In the genomic region with DNA sequence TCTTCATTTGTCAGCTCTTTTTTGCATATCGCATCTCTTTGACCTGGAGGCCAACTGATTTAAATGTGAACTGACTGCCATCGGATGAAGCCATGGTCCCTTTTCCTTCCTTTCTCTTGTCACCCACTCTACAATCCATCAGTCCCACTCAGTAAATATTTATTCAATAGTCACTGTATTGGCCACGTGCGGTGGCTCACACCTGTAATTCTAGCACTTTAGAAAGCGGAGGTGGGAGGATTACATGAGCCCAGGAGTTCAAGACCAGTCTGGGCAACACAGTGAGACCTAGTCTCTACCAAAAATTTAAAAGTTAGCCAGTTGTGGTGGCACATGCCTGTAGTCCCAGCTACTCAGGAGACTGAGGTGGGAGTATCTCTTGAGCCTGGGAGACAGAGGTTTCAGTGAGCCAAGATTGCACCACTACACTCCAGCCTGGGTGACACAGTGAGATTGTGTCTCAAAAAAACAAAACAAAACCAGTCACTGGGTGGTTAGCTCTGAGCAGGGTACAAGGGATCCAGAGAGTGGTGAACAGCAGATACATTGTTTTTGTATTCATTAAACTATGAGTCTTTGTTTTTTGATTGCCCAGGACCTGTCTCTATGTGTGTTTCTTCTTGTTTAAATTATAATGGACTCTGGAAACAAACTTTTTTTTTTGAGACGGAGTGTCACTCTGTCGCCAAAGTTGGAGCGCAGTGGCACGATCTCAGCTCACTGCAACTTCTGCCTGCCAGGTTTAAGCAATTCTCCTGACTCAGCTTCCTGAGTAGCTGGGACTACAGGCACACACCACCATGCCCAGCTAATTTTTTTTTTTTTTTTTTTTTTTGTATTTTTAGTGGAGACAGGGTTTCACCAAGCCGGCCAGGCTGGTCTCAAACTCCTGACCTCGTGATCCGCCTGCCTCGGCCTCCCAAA, we compare ENCODE assay signal across 1 cellular context.
A peak's percentile ranks its signal among the peaks of the same experiment; 100 is the strongest.
TF ChIP-seq lines count a peak whose summit lies in the region.

No MANE protein-coding gene starts in this region.

TF ChIP-seq in liver, 16 proteins besides CTCF, POLR2A, EP300 and RAD21:
- TF ChIP-seq JUND (IDR thresholded peaks at IDR 0.05) (peak in 1 of 2 donors; percentile 43), FOXA2 (IDR thresholded peaks at IDR 0.05) (no peak), FOXA1 (IDR thresholded peaks at IDR 0.05) (no peak), GABPA (IDR thresholded peaks at IDR 0.05 in 1 of 2, conservative IDR thresholded peaks at IDR 0.05 in 1 of 2) (no peak), MAX (IDR thresholded peaks at IDR 0.05) (peak; percentile 6), RXRA (IDR thresholded peaks at IDR 0.05) (peak in 1 of 2 donors; percentile 9), HNF4A (conservative IDR thresholded peaks at IDR 0.05) (peak in 1 of 2 donors; percentile 39)
- TF ChIP-seq, protein P1, sequence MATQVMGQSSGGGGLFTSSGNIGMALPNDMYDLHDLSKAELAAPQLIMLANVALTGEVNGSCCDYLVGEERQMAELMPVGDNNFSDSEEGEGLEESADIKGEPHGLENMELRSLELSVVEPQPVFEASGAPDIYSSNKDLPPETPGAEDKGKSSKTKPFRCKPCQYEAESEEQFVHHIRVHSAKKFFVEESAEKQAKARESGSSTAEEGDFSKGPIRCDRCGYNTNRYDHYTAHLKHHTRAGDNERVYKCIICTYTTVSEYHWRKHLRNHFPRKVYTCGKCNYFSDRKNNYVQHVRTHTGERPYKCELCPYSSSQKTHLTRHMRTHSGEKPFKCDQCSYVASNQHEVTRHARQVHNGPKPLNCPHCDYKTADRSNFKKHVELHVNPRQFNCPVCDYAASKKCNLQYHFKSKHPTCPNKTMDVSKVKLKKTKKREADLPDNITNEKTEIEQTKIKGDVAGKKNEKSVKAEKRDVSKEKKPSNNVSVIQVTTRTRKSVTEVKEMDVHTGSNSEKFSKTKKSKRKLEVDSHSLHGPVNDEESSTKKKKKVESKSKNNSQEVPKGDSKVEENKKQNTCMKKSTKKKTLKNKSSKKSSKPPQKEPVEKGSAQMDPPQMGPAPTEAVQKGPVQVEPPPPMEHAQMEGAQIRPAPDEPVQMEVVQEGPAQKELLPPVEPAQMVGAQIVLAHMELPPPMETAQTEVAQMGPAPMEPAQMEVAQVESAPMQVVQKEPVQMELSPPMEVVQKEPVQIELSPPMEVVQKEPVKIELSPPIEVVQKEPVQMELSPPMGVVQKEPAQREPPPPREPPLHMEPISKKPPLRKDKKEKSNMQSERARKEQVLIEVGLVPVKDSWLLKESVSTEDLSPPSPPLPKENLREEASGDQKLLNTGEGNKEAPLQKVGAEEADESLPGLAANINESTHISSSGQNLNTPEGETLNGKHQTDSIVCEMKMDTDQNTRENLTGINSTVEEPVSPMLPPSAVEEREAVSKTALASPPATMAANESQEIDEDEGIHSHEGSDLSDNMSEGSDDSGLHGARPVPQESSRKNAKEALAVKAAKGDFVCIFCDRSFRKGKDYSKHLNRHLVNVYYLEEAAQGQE (IDR thresholded peaks at IDR 0.05) = no peak
